In the genomic region with DNA sequence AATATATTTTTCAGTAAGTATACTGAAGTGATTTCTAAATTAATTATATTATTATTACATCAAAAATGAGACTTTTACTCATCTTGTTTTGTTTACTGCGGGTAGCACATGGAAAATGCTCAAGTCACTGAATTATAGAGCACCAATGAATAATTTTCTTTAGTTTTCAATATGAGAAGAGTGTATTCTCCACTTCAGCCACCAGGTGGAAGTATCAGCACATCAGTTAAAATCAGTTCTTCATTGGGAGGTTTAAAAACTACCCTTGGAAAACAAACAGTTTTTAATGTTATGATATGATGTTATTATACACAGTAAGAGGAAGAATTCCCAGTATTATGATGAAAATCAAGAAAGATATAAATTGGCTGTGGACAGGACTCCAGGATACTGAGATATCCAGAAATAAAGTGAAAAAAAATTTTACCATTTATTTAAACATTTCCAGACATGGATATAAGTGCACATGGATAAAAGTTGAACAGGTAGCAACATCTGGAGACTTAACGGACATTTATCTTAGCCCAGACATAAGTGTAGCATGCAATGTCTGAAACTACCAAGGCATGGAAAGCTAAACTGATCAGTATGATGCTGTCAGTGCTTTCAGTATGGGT, we compare ENCODE assay signal across 8 cellular contexts.
DNase-seq lines count a peak whose midpoint lies in the region; ATAC-seq and TF ChIP-seq lines count a peak whose summit lies in the region.

No MANE protein-coding gene starts in this region.

- intact Hi-C loops in CD14-positive monocyte (cut with micrococcal nuclease), result loop anchor here (5.0 to 10.0 kb wide), 3 partner anchors 1062 to 1906 kb away; no protein-coding TSS in a partner anchor

- H3K9me3 ChIP-seq in WERI-Rb-1 (ENCODE audit: severe bottlenecking), result no peaks in the 10 kb centered on the region
- H3K9me3 ChIP-seq in tibial nerve, result no peaks in the 10 kb centered on the region

- H3K27me3 Mint-ChIP-seq in CD14-positive monocyte (ENCODE audit: low read depth in 3 of 3), result peaks cover 2 to 10% (median 8%) of the 10 kb centered on the region in 3 donors

- no peaks in the 10 kb centered on the region for H3K36me3 Mint-ChIP-seq in CD14-positive monocyte

- no peaks in the 10 kb centered on the region for H3K27me3 ChIP-seq in WERI-Rb-1 (ENCODE audit: insufficient read depth, low read depth, severe bottlenecking)
- H3K27me3 ChIP-seq in tibial nerve, result no peaks in the 10 kb centered on the region

- peak; percentile 80 for ATAC-seq in GM18909 (IDR thresholded peaks at IDR 0.05; ENCODE audit: poor library complexity, unreplicated experiment)

- H3K4me3 Mint-ChIP-seq in CD14-positive monocyte, result no peak overlapping the region

- H3K9me3 Mint-ChIP-seq in CD14-positive monocyte, result no peaks in the 10 kb centered on the region

- TF ChIP-seq POLR2A in tibial nerve (IDR thresholded peaks at IDR 0.05), result no peak

- TF ChIP-seq CTCF in CD14-positive monocyte (IDR thresholded peaks at IDR 0.05), result peak; percentile 88
- TF ChIP-seq CTCF in WERI-Rb-1 (IDR thresholded peaks at IDR 0.05; ENCODE audit: low read depth, low read length), result peak; percentile 26
- TF ChIP-seq CTCF in tibial nerve (IDR thresholded peaks at IDR 0.05), result peak; percentile 51 to 77 (median 67)

- DNase-seq in CD14-positive monocyte (ENCODE audit: low spot score), result no peak
- DNase-seq in NCI-H128 (lab: John Stamatoyannopoulos, UW; ENCODE audit: unreplicated experiment), result peak; percentile 8
- DNase-seq in WERI-Rb-1, result no peak
- peak; percentile 11 for DNase-seq in iPS DF 4.7 (ENCODE audit: extremely low read depth, low spot score)
- peak in 1 of 2 donors; percentile 52 for DNase-seq in tibial nerve (ENCODE audit: low spot score in 2 of 2)
- no peak for DNase-seq in activated gamma-delta T cell (lab: John Stamatoyannopoulos, UW)
- no peak for DNase-seq in stimulated activated CD4-positive, alpha-beta T cell treated with anti-CD3 and anti-CD28 coated beads, Interleukin-4, amount 100 ng/mL, for 1 hour

- H3K27ac ChIP-seq in WERI-Rb-1 (no peak overlapping the region), tibial nerve (no peak overlapping the region)

- TF ChIP-seq EP300 in tibial nerve (IDR thresholded peaks at IDR 0.05), result no peak

- no peaks in the 10 kb centered on the region for H3K4me1 ChIP-seq in tibial nerve

- H3K36me3 ChIP-seq in WERI-Rb-1 (no peaks in the 10 kb centered on the region), tibial nerve (no peaks in the 10 kb centered on the region)

- no peaks in the 10 kb centered on the region for H3K4me1 Mint-ChIP-seq in CD14-positive monocyte

- WGBS in tibial nerve, 2 donors, result 25 to 30% methylated on average over 2 of the region's 2 CpGs

- no peak overlapping the region for H3K27ac Mint-ChIP-seq in CD14-positive monocyte

- H3K4me3 ChIP-seq in WERI-Rb-1 (ENCODE audit: low read depth, low read length) (no peak overlapping the region), tibial nerve (no peak overlapping the region)

Comparison
In these comparisons a context has a peak if more than half of its experiments do, and no peak if none do; other contexts are left out.
1. DNase-seq: peak in NCI-H128 (single experiment) and iPS DF 4.7 (single experiment); none in CD14-positive monocyte (single experiment), WERI-Rb-1 (single experiment), activated gamma-delta T cell (single experiment) and stimulated activated CD4-positive, alpha-beta T cell treated with anti-CD3 and anti-CD28 coated beads, Interleukin-4, amount 100 ng/mL, for 1 hour (single experiment).
2. CTCF ChIP-seq: peak in every context shown above with its lines; median percentile 88 in CD14-positive monocyte; 67 in tibial nerve; 26 in WERI-Rb-1.